Comparison of ENCODE assay signal across 16 cellular contexts in the genomic region with DNA sequence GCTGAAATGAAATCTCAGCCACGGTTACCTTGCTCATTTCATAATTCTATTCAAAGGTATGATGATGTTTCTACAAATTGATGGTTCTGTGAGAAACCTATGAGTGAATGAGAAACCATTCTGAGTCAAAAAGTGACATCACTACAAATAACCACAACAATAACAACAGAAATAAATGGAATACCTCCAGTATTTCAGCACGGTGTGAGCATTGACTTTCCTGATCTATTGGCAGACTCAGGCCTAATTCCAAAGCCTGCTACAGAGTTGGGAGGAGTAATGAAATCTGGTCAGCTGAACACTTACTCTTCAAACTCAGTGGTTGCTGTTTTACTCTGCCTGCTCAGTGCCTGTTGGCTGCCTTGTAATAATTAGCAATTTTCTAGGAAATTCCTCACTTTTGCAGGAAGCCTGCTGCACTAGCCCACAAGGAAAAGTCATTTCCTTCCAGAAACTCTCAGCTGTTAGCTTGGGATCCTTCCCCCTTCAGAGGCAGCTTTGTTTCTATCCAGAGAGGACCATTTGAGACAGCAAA. TPM values are rescaled to one million over a fixed set of nuclear protein-coding genes. Genes with fewer than 3 reads are reported as not detected.
A peak's percentile ranks its signal among the peaks of the same experiment; 100 is the strongest.
DNase-seq lines count a peak whose midpoint lies in the region; ATAC-seq and TF ChIP-seq lines count a peak whose summit lies in the region.
"Had no signal": no experiment of that assay in that cellular context is flagged by ENCODE, and none has a peak within 500 bp of the region (broad histone marks: within the 10 kb centered on the region; RNA-seq: fewer than 3 reads in every experiment).

No MANE protein-coding gene starts in this region.

- TF ChIP-seq CTCF in esophagus muscularis mucosa (IDR thresholded peaks at IDR 0.05) (no peak), nephron (IDR thresholded peaks at IDR 0.05; ENCODE audit: unreplicated experiment in 3 of 3) (no peak)

- no peak for ATAC-seq in activated T-cell treated with anti-CD3 and anti-CD28 coated beads, Interleukin-2, amount 50 U/mL, for 72 hours (replicated peaks in 1 of 2)
- ATAC-seq: activated CD4-positive, alpha-beta T cell treated with anti-CD3 and anti-CD28 coated beads for 36 hours; gastrocnemius medialis; stimulated activated memory B cell treated with anti-CD40 and anti-IgM and Interleukin-4, amounts not matched to agents 10 μg/mL and 1 μg/mL and 100 μg/mL, for 72 hours had no signal

- H3K9me3 Mint-ChIP-seq in nephron = peaks cover 1% of the 10 kb centered on the region
- no peaks in the 10 kb centered on the region for H3K9me3 Mint-ChIP-seq in activated T-cell treated with anti-CD3 and anti-CD28 coated beads, Interleukin-2, amount 50 U/mL, for 72 hours
- no peaks in the 10 kb centered on the region for H3K9me3 Mint-ChIP-seq in activated CD4-positive, alpha-beta memory T cell treated with anti-CD3 and anti-CD28 coated beads for 36 hours

- POLR2A ChIA-PET in activated CD4-positive, alpha-beta memory T cell treated with anti-CD3 and anti-CD28 coated beads for 36 hours (lab: Charles Lee) = no interaction called here

- no peaks in the 10 kb centered on the region for H3K36me3 Mint-ChIP-seq in nephron (ENCODE audit: low read depth)
- H3K36me3 Mint-ChIP-seq in activated T-cell treated with anti-CD3 and anti-CD28 coated beads, Interleukin-2, amount 50 U/mL, for 72 hours (ENCODE audit: insufficient read depth in 2 of 2) = no peaks in the 10 kb centered on the region
- no peaks in the 10 kb centered on the region for H3K36me3 Mint-ChIP-seq in activated CD4-positive, alpha-beta memory T cell treated with anti-CD3 and anti-CD28 coated beads for 36 hours
- H3K36me3 Mint-ChIP-seq: stimulated activated memory B cell treated with anti-CD40 and anti-IgM and Interleukin-4, amounts not matched to agents 10 μg/mL and 1 μg/mL and 100 μg/mL, for 72 hours had no signal

- no peak for TF ChIP-seq POLR2A in esophagus muscularis mucosa (IDR thresholded peaks at IDR 0.05; ENCODE audit: low read depth)

- no peaks in the 10 kb centered on the region for H3K27me3 ChIP-seq in esophagus muscularis mucosa
- H3K27me3 ChIP-seq: BLaER1, gastrocnemius medialis, neutrophil had no signal

- no peak overlapping the region for H3K4me3 Mint-ChIP-seq in nephron
- no peak overlapping the region for H3K4me3 Mint-ChIP-seq in activated T-cell treated with anti-CD3 and anti-CD28 coated beads, Interleukin-2, amount 50 U/mL, for 72 hours
- H3K4me3 Mint-ChIP-seq in activated CD4-positive, alpha-beta memory T cell treated with anti-CD3 and anti-CD28 coated beads for 36 hours = no peak overlapping the region
- H3K4me3 Mint-ChIP-seq: activated CD4-positive, alpha-beta T cell treated with anti-CD3 and anti-CD28 coated beads for 36 hours; stimulated activated memory B cell treated with anti-CD40 and anti-IgM and Interleukin-4, amounts not matched to agents 10 μg/mL and 1 μg/mL and 100 μg/mL, for 72 hours had no signal

- H3K27ac ChIP-seq in esophagus muscularis mucosa (replicated peaks in 1 of 4) = peak overlapping the region in 3 of 4 donors; percentile 6 to 24 (median 22)
- H3K27ac ChIP-seq: BLaER1, gastrocnemius medialis, neutrophil had no signal

- intact Hi-C loops in esophagus muscularis mucosa (cut with DNase I) = no loop called here
- intact Hi-C loops in activated CD4-positive, alpha-beta memory T cell treated with anti-CD3 and anti-CD28 coated beads for 36 hours (cut with micrococcal nuclease) = no loop called here

- no peaks in the 10 kb centered on the region for H3K36me3 ChIP-seq in esophagus muscularis mucosa
- H3K36me3 ChIP-seq: BLaER1, gastrocnemius medialis, neutrophil had no signal

- H3K27me3 Mint-ChIP-seq in nephron (ENCODE audit: low read depth) = no peaks in the 10 kb centered on the region
- H3K27me3 Mint-ChIP-seq in activated T-cell treated with anti-CD3 and anti-CD28 coated beads, Interleukin-2, amount 50 U/mL, for 72 hours (ENCODE audit: low read depth) = peaks cover 7% of the 10 kb centered on the region
- H3K27me3 Mint-ChIP-seq in activated CD4-positive, alpha-beta memory T cell treated with anti-CD3 and anti-CD28 coated beads for 36 hours = no peaks in the 10 kb centered on the region
- H3K27me3 Mint-ChIP-seq: activated CD4-positive, alpha-beta T cell treated with anti-CD3 and anti-CD28 coated beads for 36 hours had no signal

- DNase-seq in GM03348 (ENCODE audit: low spot score) = peak; percentile 61
- DNase-seq in LHCN-M2 (ENCODE audit: low read depth) = peak; percentile 79
- DNase-seq in esophagus muscularis mucosa (ENCODE audit: extremely low spot score) = no peak
- DNase-seq in NCI-H748 treated with DMSO at 0.1 percent for 48 hours (lab: John Stamatoyannopoulos, UW) = no peak
- DNase-seq in NCI-H226 = no peak
- DNase-seq in activated T-cell treated with anti-CD3 and anti-CD28 coated beads, Interleukin-2, amount 50 U/mL, for 72 hours = no peak
- no peak for DNase-seq in activated CD4-positive, alpha-beta memory T cell treated with anti-CD3 and anti-CD28 coated beads for 36 hours
- DNase-seq: activated CD4-positive, alpha-beta T cell treated with anti-CD3 and anti-CD28 coated beads for 36 hours; activated effector memory CD4-positive, alpha-beta T cell treated with Interleukin-2 at 50 U/mL for 16 hours; central memory CD4-positive, alpha-beta T cell; gastrocnemius medialis; NCI-H1105 treated with DMSO at 0.1 percent for 48 hours had no signal

- WGBS in esophagus muscularis mucosa = 46% methylated on average over 2 of the region's 2 CpGs

- H3K9me3 ChIP-seq in esophagus muscularis mucosa = no peaks in the 10 kb centered on the region
- H3K9me3 ChIP-seq: BLaER1, gastrocnemius medialis, neutrophil had no signal

- peak overlapping the region; percentile 72 to 86 (median 82) for H3K27ac Mint-ChIP-seq in nephron
- H3K27ac Mint-ChIP-seq in activated T-cell treated with anti-CD3 and anti-CD28 coated beads, Interleukin-2, amount 50 U/mL, for 72 hours = no peak overlapping the region
- no peak overlapping the region for H3K27ac Mint-ChIP-seq in activated CD4-positive, alpha-beta memory T cell treated with anti-CD3 and anti-CD28 coated beads for 36 hours
- H3K27ac Mint-ChIP-seq: activated CD4-positive, alpha-beta T cell treated with anti-CD3 and anti-CD28 coated beads for 36 hours; stimulated activated memory B cell treated with anti-CD40 and anti-IgM and Interleukin-4, amounts not matched to agents 10 μg/mL and 1 μg/mL and 100 μg/mL, for 72 hours had no signal

- peaks cover 18% of the 10 kb centered on the region for H3K4me1 Mint-ChIP-seq in nephron
- H3K4me1 Mint-ChIP-seq in activated T-cell treated with anti-CD3 and anti-CD28 coated beads, Interleukin-2, amount 50 U/mL, for 72 hours (ENCODE audit: low read depth) = no peaks in the 10 kb centered on the region
- no peaks in the 10 kb centered on the region for H3K4me1 Mint-ChIP-seq in activated CD4-positive, alpha-beta memory T cell treated with anti-CD3 and anti-CD28 coated beads for 36 hours (ENCODE audit: low read depth)

- CTCF ChIA-PET in activated CD4-positive, alpha-beta memory T cell treated with anti-CD3 and anti-CD28 coated beads for 36 hours (lab: Charles Lee) = no interaction called here

- no peak for TF ChIP-seq EP300 in esophagus muscularis mucosa (IDR thresholded peaks at IDR 0.05)

- peaks cover 12 to 22% (median 19%) of the 10 kb centered on the region in 4 donors for H3K4me1 ChIP-seq in esophagus muscularis mucosa
- H3K4me1 ChIP-seq: BLaER1 had no signal

- H3K4me3 ChIP-seq in esophagus muscularis mucosa = no peak overlapping the region
- H3K4me3 ChIP-seq: BLaER1, gastrocnemius medialis had no signal

RNA-seq across cellular contexts. Expression of a gene that starts 18.8 kb away (rescaled TPM):
- total RNA-seq in LHCN-M2 (2014; rRNA removed) = 35.2 and 69.7 TPM in 2 replicates
- polyA plus RNA-seq in LHCN-M2 (2012) = 19.2 TPM
- 1,000 to 10,000 TPM; 2,073 to 2,783 (median 2,517) TPM for total RNA-seq in esophagus muscularis mucosa
- under 1 TPM; 0.31 to 0.35 TPM for total RNA-seq in activated T-cell treated with anti-CD3 and anti-CD28 coated beads, Interleukin-2, amount 50 U/mL, for 72 hours
- under 1 TPM; 0.12 to 0.19 TPM for total RNA-seq in activated CD4-positive, alpha-beta memory T cell treated with anti-CD3 and anti-CD28 coated beads for 36 hours

RNA-seq across cellular contexts. Expression of a gene that starts 33.9 kb away (rescaled TPM):
- total RNA-seq in LHCN-M2 (2014; rRNA removed) (71.4 and 80.1 TPM in 2 replicates), esophagus muscularis mucosa (10 to 100 TPM; 29.1 to 41.5 (median 37.0) TPM)
- 54.6 TPM for polyA plus RNA-seq in LHCN-M2 (2012)
- 10 to 100 TPM; 41.5 to 60.4 TPM for total RNA-seq in activated T-cell treated with anti-CD3 and anti-CD28 coated beads, Interleukin-2, amount 50 U/mL, for 72 hours
- total RNA-seq in activated CD4-positive, alpha-beta memory T cell treated with anti-CD3 and anti-CD28 coated beads for 36 hours = 10 to 100 TPM; 36.2 to 41.0 TPM

Comparison
In these comparisons a context has a peak if more than half of its experiments do, and no peak if none do; other contexts are left out.
1. DNase-seq: peak in GM03348 (single experiment) and LHCN-M2 (single experiment); none in esophagus muscularis mucosa (single experiment), NCI-H748 treated with DMSO at 0.1 percent for 48 hours (single experiment), NCI-H226 (single experiment), activated T-cell treated with anti-CD3 and anti-CD28 coated beads, Interleukin-2, amount 50 U/mL, for 72 hours (0 of 2) and activated CD4-positive, alpha-beta memory T cell treated with anti-CD3 and anti-CD28 coated beads for 36 hours (single experiment).
2. H3K27ac Mint-ChIP-seq: peak in nephron (3 of 3); none in activated T-cell treated with anti-CD3 and anti-CD28 coated beads, Interleukin-2, amount 50 U/mL, for 72 hours (single experiment) and activated CD4-positive, alpha-beta memory T cell treated with anti-CD3 and anti-CD28 coated beads for 36 hours (single experiment).
3. RNA of a gene that starts 18.8 kb away (total RNA-seq): 2,073 to 2,783 TPM in esophagus muscularis mucosa and 35.2 to 69.7 TPM in LHCN-M2; 0.31 to 0.35 TPM in activated T-cell treated with anti-CD3 and anti-CD28 coated beads, Interleukin-2, amount 50 U/mL, for 72 hours and 0.12 to 0.19 TPM in activated CD4-positive, alpha-beta memory T cell treated with anti-CD3 and anti-CD28 coated beads for 36 hours; every median in the first group is over 10 times any median in the second.